8 cellular contexts compared by ENCODE assay signal in the genomic region with DNA sequence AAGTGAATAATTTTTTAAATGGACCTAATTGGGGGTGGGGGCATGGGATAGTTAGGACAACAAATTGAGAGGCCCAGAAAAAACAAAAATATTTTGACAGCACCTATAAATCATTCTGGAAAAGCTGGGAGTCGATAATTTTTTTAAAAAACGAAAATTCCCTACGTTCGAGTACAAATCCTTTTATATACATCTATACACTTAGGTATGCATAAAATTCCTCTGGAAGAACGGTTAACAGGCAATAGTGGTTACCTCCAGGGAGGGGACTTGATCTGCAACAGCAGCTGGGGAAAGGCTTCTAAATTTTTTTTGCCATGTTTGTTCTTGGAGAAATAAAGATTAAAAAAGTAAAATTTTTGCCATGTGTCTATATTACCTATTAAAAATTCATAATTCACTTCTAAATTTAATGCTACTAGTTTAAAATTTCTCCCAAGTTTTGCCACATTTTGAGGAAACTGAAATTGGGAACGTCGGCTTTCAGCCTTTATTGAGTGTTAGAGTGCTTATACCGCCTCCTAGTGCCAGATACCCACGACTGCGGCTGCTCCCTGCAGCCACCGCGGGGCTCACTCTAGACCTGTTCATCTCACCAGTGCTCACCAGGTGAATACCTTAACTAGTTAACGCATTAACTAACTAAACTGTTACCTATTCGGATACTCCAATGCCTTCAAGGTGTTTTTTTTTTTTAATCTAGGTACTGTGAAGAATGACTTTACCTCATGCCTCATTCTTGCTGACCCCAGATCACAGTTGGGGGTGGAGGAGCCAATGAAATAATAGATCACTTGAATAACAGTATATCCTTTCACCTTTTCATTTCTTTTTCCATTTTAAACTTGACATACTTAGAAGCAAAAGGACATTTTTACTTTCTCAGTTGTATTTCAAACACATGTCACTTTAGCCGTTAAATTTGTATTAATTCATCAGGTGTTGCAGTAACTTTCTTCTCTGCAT. TPM values are rescaled to one million over a fixed set of nuclear protein-coding genes. Genes with fewer than 3 reads are reported as not detected.
DNase-seq lines count a peak whose midpoint lies in the region; ATAC-seq and TF ChIP-seq lines count a peak whose summit lies in the region.

No MANE protein-coding gene starts in this region.

- no peaks in the 10 kb centered on the region for H3K36me3 ChIP-seq in GM23338 (ENCODE audit: insufficient read depth)
- no peaks in the 10 kb centered on the region for H3K36me3 ChIP-seq in kidney epithelial cell (ENCODE audit: control insufficient read depth, insufficient read depth, low read length)

- WGBS in lower leg skin, 2 donors = 55 to 58% methylated on average over 15 of the region's 15 CpGs

- H3K27ac ChIP-seq in AG04450 (ENCODE audit: low read depth, low read length) (no peak overlapping the region), GM23338 (ENCODE audit: low read depth) (no peak overlapping the region), coronary artery (no peak overlapping the region)

- POLR2A ChIA-PET in AG04450 (lab: Yijun Ruan, JAX) = interaction anchor here (0.6 kb wide), 1 partner anchor 876 kb away, joined by 4 read pairs; no protein-coding TSS in a partner anchor
- POLR2A ChIA-PET in activated CD4-positive, alpha-beta memory T cell treated with anti-CD3 and anti-CD28 coated beads, Interleukin-2, amount 10 ng/mL, durations not matched to agents 7 days and 5 days (lab: Charles Lee) = no interaction called here

- H3F3A ChIP-seq in GM23338 (replicated peaks; ENCODE audit: low read depth) = no peaks in the 10 kb centered on the region

- H3K4me1 ChIP-seq in GM23338 (ENCODE audit: insufficient read depth) = peaks cover 7% of the 10 kb centered on the region; the same call in 1 of the 2 replicates

- no peaks in the 10 kb centered on the region for H3K9me3 Mint-ChIP-seq in GM23338
- H3K9me3 Mint-ChIP-seq in activated CD4-positive, alpha-beta memory T cell treated with anti-CD3 and anti-CD28 coated beads, Interleukin-2, amount 10 ng/mL, durations not matched to agents 7 days and 5 days = no peaks in the 10 kb centered on the region

- peaks cover 3% of the 10 kb centered on the region; the same call in 2 of the 3 replicates for H3K4me1 Mint-ChIP-seq in GM23338
- peaks cover 6% of the 10 kb centered on the region for H3K4me1 Mint-ChIP-seq in activated CD4-positive, alpha-beta memory T cell treated with anti-CD3 and anti-CD28 coated beads, Interleukin-2, amount 10 ng/mL, durations not matched to agents 7 days and 5 days

- H3K27me3 ChIP-seq in AG04450 (ENCODE audit: control insufficient read depth, insufficient read depth, low read length) (peaks cover 48% of the 10 kb centered on the region), GM23338 (ENCODE audit: insufficient read depth) (peaks cover 47% of the 10 kb centered on the region), kidney epithelial cell (ENCODE audit: control insufficient read depth, insufficient read depth, low read length) (peaks cover 16% of the 10 kb centered on the region)

- no peak overlapping the region for H3K4me2 ChIP-seq in GM23338

- no peak overlapping the region for H3K4me3 Mint-ChIP-seq in GM23338
- no peak overlapping the region for H3K4me3 Mint-ChIP-seq in activated CD4-positive, alpha-beta memory T cell treated with anti-CD3 and anti-CD28 coated beads, Interleukin-2, amount 10 ng/mL, durations not matched to agents 7 days and 5 days

- peak; percentile 49 for ATAC-seq in GM23338
- ATAC-seq in GM18867 (IDR thresholded peaks at IDR 0.05; ENCODE audit: unreplicated experiment) = no peak
- ATAC-seq in GM21423 (IDR thresholded peaks at IDR 0.05; ENCODE audit: unreplicated experiment) = no peak

- no peak for DNase-seq in AG04450 (ENCODE audit: low read depth, low spot score)
- DNase-seq in GM23338 (ENCODE audit: low spot score) = peak; percentile 78
- peak; percentile 27 for DNase-seq in activated CD4-positive, alpha-beta memory T cell treated with anti-CD3 and anti-CD28 coated beads, Interleukin-2, amount 10 ng/mL, durations not matched to agents 7 days and 5 days
- DNase-seq in kidney epithelial cell (ENCODE audit: low read depth) = no peak
- DNase-seq in coronary artery (ENCODE audit: low spot score) = no peak
- no peak for DNase-seq in lower leg skin (ENCODE audit: low spot score in 2 of 2)

- TF ChIP-seq POLR2A in lower leg skin (IDR thresholded peaks at IDR 0.05) = no peak

- intact Hi-C loops in lower leg skin (cut with DNase I; ENCODE audit: low total_unique reads) = loop anchor here (10.0 kb wide), 1 partner anchor 85 kb away; no protein-coding TSS in a partner anchor

- peaks cover 26% of the 10 kb centered on the region for H3K27me3 Mint-ChIP-seq in GM23338 (ENCODE audit: insufficient read depth, low read depth, poor library complexity)
- H3K27me3 Mint-ChIP-seq in activated CD4-positive, alpha-beta memory T cell treated with anti-CD3 and anti-CD28 coated beads, Interleukin-2, amount 10 ng/mL, durations not matched to agents 7 days and 5 days = peaks cover 66% of the 10 kb centered on the region

- no peak overlapping the region for H2AFZ ChIP-seq in GM23338

- H3K36me3 Mint-ChIP-seq in GM23338 (ENCODE audit: low read depth) = no peaks in the 10 kb centered on the region
- H3K36me3 Mint-ChIP-seq in activated CD4-positive, alpha-beta memory T cell treated with anti-CD3 and anti-CD28 coated beads, Interleukin-2, amount 10 ng/mL, durations not matched to agents 7 days and 5 days (ENCODE audit: low read depth) = no peaks in the 10 kb centered on the region

- CTCF ChIA-PET in AG04450 (lab: Charles Lee) = interaction anchor here (1.0 kb wide), 1 partner anchor 85 kb away, joined by 3 read pairs; no protein-coding TSS in a partner anchor
- CTCF ChIA-PET in activated CD4-positive, alpha-beta memory T cell treated with anti-CD3 and anti-CD28 coated beads, Interleukin-2, amount 10 ng/mL, durations not matched to agents 7 days and 5 days (lab: Charles Lee) = interaction anchor here (0.7 kb wide), 1 partner anchor 23 kb away, joined by 3 read pairs; no protein-coding TSS in a partner anchor

- TF ChIP-seq CTCF in AG04450 (IDR thresholded peaks at IDR 0.05; ENCODE audit: low read depth, low read length) (peak; percentile 31), GM23338 (conservative IDR thresholded peaks at IDR 0.05; ENCODE audit: low read depth in 2 of 2) (peak; percentile 79 to 89), kidney epithelial cell (IDR thresholded peaks at IDR 0.05; ENCODE audit: insufficient read depth, low read length, poor library complexity, severe bottlenecking) (peak; percentile 55), coronary artery (IDR thresholded peaks at IDR 0.05) (no peak), lower leg skin (IDR thresholded peaks at IDR 0.05) (no peak)

- H4K20me1 ChIP-seq in GM23338 (replicated peaks; ENCODE audit: insufficient read depth) = no peaks in the 10 kb centered on the region

- no peak overlapping the region for H3K27ac Mint-ChIP-seq in GM23338
- H3K27ac Mint-ChIP-seq in activated CD4-positive, alpha-beta memory T cell treated with anti-CD3 and anti-CD28 coated beads, Interleukin-2, amount 10 ng/mL, durations not matched to agents 7 days and 5 days = no peak overlapping the region

- no peaks in the 10 kb centered on the region for H3K9me2 ChIP-seq in GM23338 (ENCODE audit: insufficient read depth)

- H3K9me3 ChIP-seq in AG04450 (ENCODE audit: control insufficient read depth, insufficient read depth, low read length) = peaks cover 3% of the 10 kb centered on the region; the same call in 1 of the 2 replicates

- H3K79me2 ChIP-seq in GM23338 (replicated peaks; ENCODE audit: insufficient read depth) = no peaks in the 10 kb centered on the region

- H3K4me3 ChIP-seq in AG04450 (ENCODE audit: low read depth, low read length) = no peak overlapping the region
- no peak overlapping the region for H3K4me3 ChIP-seq in GM23338
- H3K4me3 ChIP-seq in kidney epithelial cell (ENCODE audit: low read depth, low read length) = no peak overlapping the region
- no peak overlapping the region for H3K4me3 ChIP-seq in coronary artery
- no peak overlapping the region for H3K4me3 ChIP-seq in lower leg skin (ENCODE audit: low read depth, poor library complexity, severe bottlenecking)

TF ChIP-seq in GM23338, 12 proteins besides CTCF, POLR2A, EP300 and RAD21 (continues in another document):
- TF ChIP-seq ZNF331 (CRISPR knock-in tag; IDR thresholded peaks at IDR 0.05; ENCODE audit: low read depth) (no peak), ZNF114 (CRISPR knock-in tag; IDR thresholded peaks at IDR 0.05) (no peak), EZH2phosphoT487 (IDR thresholded peaks at IDR 0.05; ENCODE audit: unreplicated experiment) (no peak)

RNA-seq across cellular contexts. Expression of gene BHMT, which starts 1.8 kb away (rescaled TPM):
- polyA plus RNA-seq in AG04450 (2011; rRNA removed) (not detected in 2 replicates), GM23338 (2016; fragmentation: Nextera tagmentation; extraction: Ambion mirVana) (1.4 and 2.6 TPM in 2 replicates)
- not detected in 2 replicates for polyA minus RNA-seq in AG04450 (2011; rRNA and poly(A)+ RNA removed)
- total RNA-seq in GM23338 (2014; rRNA removed; shearing (Covaris generic)) = 2.3 and 4.2 TPM in 2 replicates
- not detected for total RNA-seq in activated CD4-positive, alpha-beta memory T cell treated with anti-CD3 and anti-CD28 coated beads, Interleukin-2, amount 10 ng/mL, durations not matched to agents 7 days and 5 days
- total RNA-seq in kidney epithelial cell (0.14 and 0.88 TPM in 2 replicates), lower leg skin (under 1 TPM in 1 of 4 donors, not detected in 3; 0.83 TPM)

RNA-seq across cellular contexts. Expression of gene BHMT2, which starts 40.2 kb away (rescaled TPM):
- polyA plus RNA-seq in AG04450 (2011; rRNA removed) = 8.9 and 9.6 TPM in 2 replicates
- 5.3 and 7.2 TPM in 2 replicates for polyA minus RNA-seq in AG04450 (2011; rRNA and poly(A)+ RNA removed)
- 1.7 and 2.5 TPM in 2 replicates for total RNA-seq in GM23338 (2014; rRNA removed; shearing (Covaris generic))
- polyA plus RNA-seq in GM23338 (2016; fragmentation: Nextera tagmentation; extraction: Ambion mirVana) = 1.1 and 1.9 TPM in 2 replicates
- total RNA-seq in activated CD4-positive, alpha-beta memory T cell treated with anti-CD3 and anti-CD28 coated beads, Interleukin-2, amount 10 ng/mL, durations not matched to agents 7 days and 5 days = not detected
- total RNA-seq in kidney epithelial cell = 3.7 and 4.2 TPM in 2 replicates
- 1 to 10 TPM in 3 of 4 donors, under 1 TPM in 1; 0.42 to 5.4 (median 1.8) TPM for total RNA-seq in lower leg skin

RNA-seq across cellular contexts. Expression of gene DMGDH, which starts 40.3 kb away (rescaled TPM):
- 1.7 and 1.9 TPM in 2 replicates for polyA plus RNA-seq in AG04450 (2011; rRNA removed)
- 0.70 and 1.3 TPM in 2 replicates for polyA minus RNA-seq in AG04450 (2011; rRNA and poly(A)+ RNA removed)
- total RNA-seq in GM23338 (2014; rRNA removed; shearing (Covaris generic)) = 0.52 TPM in 1 of 2 replicates, not detected in the other
- 0.63 and 0.94 TPM in 2 replicates for polyA plus RNA-seq in GM23338 (2016; fragmentation: Nextera tagmentation; extraction: Ambion mirVana)
- total RNA-seq in activated CD4-positive, alpha-beta memory T cell treated with anti-CD3 and anti-CD28 coated beads, Interleukin-2, amount 10 ng/mL, durations not matched to agents 7 days and 5 days = under 1 TPM; 0.23 to 0.30 TPM
- 2.9 and 4.2 TPM in 2 replicates for total RNA-seq in kidney epithelial cell
- total RNA-seq in lower leg skin = 1 to 10 TPM in 1 of 4 donors, under 1 TPM in 2, not detected in 1; 0.42 to 1.0 (median 0.91) TPM

Comparison
In these comparisons a context has a peak if more than half of its experiments do, and no peak if none do; other contexts are left out.
1. DNase-seq: peak in GM23338 (single experiment) and activated CD4-positive, alpha-beta memory T cell treated with anti-CD3 and anti-CD28 coated beads, Interleukin-2, amount 10 ng/mL, durations not matched to agents 7 days and 5 days (single experiment); none in AG04450 (single experiment), kidney epithelial cell (single experiment), coronary artery (single experiment) and lower leg skin (0 of 2).
2. CTCF ChIP-seq: peak in AG04450 (single experiment), GM23338 (2 of 2) and kidney epithelial cell (single experiment); none in coronary artery (single experiment) and lower leg skin (0 of 3).